2 cellular contexts compared by ENCODE assay signal in genomic region chr6:41766043-41766664, GRCh38.
TF ChIP-seq lines count a peak whose summit lies in the region.

No MANE protein-coding gene starts in this region.

TF ChIP-seq in HEK293, 187 proteins besides CTCF, POLR2A, EP300 and RAD21:
- TF ChIP-seq ZNF366 (tag by site-specific recombination; conservative IDR thresholded peaks at IDR 0.05) (peak; percentile 97), ZNF664 (tag by site-specific recombination; IDR thresholded peaks at IDR 0.05) (peak; percentile 98)

TF ChIP-seq in K562, 482 proteins besides CTCF, POLR2A, EP300 and RAD21:
- 0 out of 2 replicates have a peak, but pooled peaks have one; percentile 28 for TF ChIP-seq HINFP (tag; conservative IDR thresholded peaks at IDR 0.05; ENCODE audit: low read depth)
- peak; percentile 43; the same call in 1 of the 2 replicates for TF ChIP-seq ZKSCAN1 (IDR thresholded peaks at IDR 0.05; ENCODE audit: low read depth, low read length)
- peak; percentile 35 for TF ChIP-seq ZNF280A (IDR thresholded peaks at IDR 0.05; ENCODE audit: low read depth, partially characterized antibody)
- TF ChIP-seq HLTF (IDR thresholded peaks at IDR 0.05), result 0 out of 2 replicates have a peak, but pooled peaks have one; percentile 15
- TF ChIP-seq, protein P1, sequence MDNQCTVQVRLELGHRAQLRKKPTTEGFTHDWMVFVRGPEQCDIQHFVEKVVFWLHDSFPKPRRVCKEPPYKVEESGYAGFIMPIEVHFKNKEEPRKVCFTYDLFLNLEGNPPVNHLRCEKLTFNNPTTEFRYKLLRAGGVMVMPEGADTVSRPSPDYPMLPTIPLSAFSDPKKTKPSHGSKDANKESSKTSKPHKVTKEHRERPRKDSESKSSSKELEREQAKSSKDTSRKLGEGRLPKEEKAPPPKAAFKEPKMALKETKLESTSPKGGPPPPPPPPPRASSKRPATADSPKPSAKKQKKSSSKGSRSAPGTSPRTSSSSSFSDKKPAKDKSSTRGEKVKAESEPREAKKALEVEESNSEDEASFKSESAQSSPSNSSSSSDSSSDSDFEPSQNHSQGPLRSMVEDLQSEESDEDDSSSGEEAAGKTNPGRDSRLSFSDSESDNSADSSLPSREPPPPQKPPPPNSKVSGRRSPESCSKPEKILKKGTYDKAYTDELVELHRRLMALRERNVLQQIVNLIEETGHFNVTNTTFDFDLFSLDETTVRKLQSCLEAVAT (IDR thresholded peaks at IDR 0.05), result 0 out of 4 replicates have a peak, but pooled peaks of 1 of the 2 experiments have one; percentile 17
- TF ChIP-seq LARP7 (IDR thresholded peaks at IDR 0.05), result peak; percentile 78; the same call in 1 of the 2 replicates
- TF ChIP-seq BCOR (IDR thresholded peaks at IDR 0.05), result 0 out of 2 replicates have a peak, but pooled peaks have one; percentile 11
- TF ChIP-seq, protein P2, sequence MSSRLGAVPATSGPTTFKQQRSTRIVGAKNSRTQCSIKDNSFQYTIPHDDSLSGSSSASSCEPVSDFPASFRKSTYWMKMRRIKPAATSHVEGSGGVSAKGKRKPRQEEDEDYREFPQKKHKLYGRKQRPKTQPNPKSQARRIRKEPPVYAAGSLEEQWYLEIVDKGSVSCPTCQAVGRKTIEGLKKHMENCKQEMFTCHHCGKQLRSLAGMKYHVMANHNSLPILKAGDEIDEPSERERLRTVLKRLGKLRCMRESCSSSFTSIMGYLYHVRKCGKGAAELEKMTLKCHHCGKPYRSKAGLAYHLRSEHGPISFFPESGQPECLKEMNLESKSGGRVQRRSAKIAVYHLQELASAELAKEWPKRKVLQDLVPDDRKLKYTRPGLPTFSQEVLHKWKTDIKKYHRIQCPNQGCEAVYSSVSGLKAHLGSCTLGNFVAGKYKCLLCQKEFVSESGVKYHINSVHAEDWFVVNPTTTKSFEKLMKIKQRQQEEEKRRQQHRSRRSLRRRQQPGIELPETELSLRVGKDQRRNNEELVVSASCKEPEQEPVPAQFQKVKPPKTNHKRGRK (tag; IDR thresholded peaks at IDR 0.05), result peak; percentile 99
- peak; percentile 31 for TF ChIP-seq RBM25 (IDR thresholded peaks at IDR 0.05; ENCODE audit: low read depth, low read length, severe bottlenecking)
- TF ChIP-seq NKRF (IDR thresholded peaks at IDR 0.05; ENCODE audit: borderline replicate concordance), result 0 out of 2 replicates have a peak, but pooled peaks have one; percentile 36
- 0 out of 2 replicates have a peak, but pooled peaks have one; percentile 31 for TF ChIP-seq PHB2 (IDR thresholded peaks at IDR 0.05; ENCODE audit: low read depth)
- 0 out of 2 replicates have a peak, but pooled peaks have one; percentile 34 for TF ChIP-seq TRIM25 (IDR thresholded peaks at IDR 0.05; ENCODE audit: borderline replicate concordance)
TF ChIP-seq in K562: peak in this region for 12; not testable (repeated sequence) for 470.
